7 cellular contexts compared by ENCODE assay signal in genomic region chr7:86750124-86750523, GRCh38.
"Had no signal": no experiment of that assay in that cellular context is flagged by ENCODE, and none has a peak within 500 bp of the region (broad histone marks: within the 10 kb centered on the region; RNA-seq: fewer than 3 reads in every experiment).

No MANE protein-coding gene starts in this region.

- FAIRE-seq: G401.6, GM12878, GM12891, GM18507, GM19239 had no signal

- DNase-seq: GDM1, GF-D8 had no signal

- ATAC-seq: GM12878 had no signal

- H3K4me3 ChIP-seq: GM12878 had no signal
